ENCODE assay signal across 9 cellular contexts in genomic region chr5:124920909-124921666, GRCh38.
A peak's percentile ranks its signal among the peaks of the same experiment; 100 is the strongest.
DNase-seq lines count a peak whose midpoint lies in the region; ATAC-seq and TF ChIP-seq lines count a peak whose summit lies in the region.
"Had no signal": no experiment of that assay in that cellular context is flagged by ENCODE, and none has a peak within 500 bp of the region (broad histone marks: within the 10 kb centered on the region; RNA-seq: fewer than 3 reads in every experiment).

No MANE protein-coding gene starts in this region.

- CTCF ChIA-PET in MCF 10A (lab: Yijun Ruan, JAX): interaction anchor here (0.6 to 0.7 kb wide), 3 partner anchors 208 to 1611 kb away, joined by 3 to 4 read pairs (median 3); no protein-coding TSS in a partner anchor

- intact Hi-C loops in MCF 10A (cut with micrococcal nuclease): no loop called here

- H3K9me3 ChIP-seq in GM23248 (ENCODE audit: low read depth): no peaks in the 10 kb centered on the region

- 83 to 84% methylated on average over 9 of the region's 9 CpGs for WGBS in GM23248 (ENCODE audit: low coverage in 1 of 2, low lambda C conversion rate in 2 of 2, missing lambda C conversion rate in 2 of 2), 2 experiments

- H3K36me3 Mint-ChIP-seq in MCF 10A (ENCODE audit: insufficient read depth, unreplicated experiment): no peaks in the 10 kb centered on the region

- H3K4me1 ChIP-seq in GM23248 (ENCODE audit: insufficient read depth): no peaks in the 10 kb centered on the region

- POLR2A ChIA-PET in MCF 10A (lab: Yijun Ruan, JAX): interaction anchor here (0.5 to 0.7 kb wide), 2 partner anchors 33 to 135 kb away, joined by 3 to 4 read pairs; no protein-coding TSS in a partner anchor

- no peaks in the 10 kb centered on the region for H3K36me3 ChIP-seq in GM23248 (ENCODE audit: low read depth)

- no peak overlapping the region for H3K4me2 ChIP-seq in GM23248 (ENCODE audit: unreplicated experiment)

- no peaks in the 10 kb centered on the region for H3K27me3 ChIP-seq in GM23248 (replicated peaks; ENCODE audit: insufficient read depth)

- peak; percentile 40 for DNase-seq in NCI-H748 (lab: John Stamatoyannopoulos, UW; ENCODE audit: unreplicated experiment)
- DNase-seq in NCI-H748 treated with DMSO at 0.1 percent for 48 hours (lab: John Stamatoyannopoulos, UW): no peak
- peak; percentile 1 for DNase-seq in NCI-H345 treated with DMSO at 0.1 percent for 48 hours (lab: John Stamatoyannopoulos, UW; ENCODE audit: unreplicated experiment)
- peak in 9 of 49 donors; percentile 1 to 32 (median 13) for DNase-seq in substantia nigra (lab: John Stamatoyannopoulos, UW)
- no peak for DNase-seq in NCI-H1105 (lab: John Stamatoyannopoulos, UW)
- DNase-seq in GM23248: no peak
- DNase-seq in MCF 10A (ENCODE audit: unreplicated experiment): no peak
- DNase-seq: T-helper 1 cell had no signal

- no peaks in the 10 kb centered on the region for H4K20me1 ChIP-seq in GM23248 (ENCODE audit: insufficient read depth)

- no peaks in the 10 kb centered on the region for H3K4me1 Mint-ChIP-seq in MCF 10A (ENCODE audit: insufficient read depth, unreplicated experiment)

- no peaks in the 10 kb centered on the region for H3F3A ChIP-seq in GM23248 (ENCODE audit: insufficient read depth)

- BruUV-seq in MCF 10A (replicated peaks; lab: Mats Ljungman, UMichigan): no TSS peak

- no peak overlapping the region for H3K4me3 Mint-ChIP-seq in MCF 10A (ENCODE audit: unreplicated experiment)

- no peaks in the 10 kb centered on the region for H3K79me2 ChIP-seq in GM23248 (ENCODE audit: insufficient read depth)

- H3K9me2 ChIP-seq in GM23248 (ENCODE audit: insufficient read depth): no peaks in the 10 kb centered on the region

- in situ Hi-C loops in GM23248 (cut with MboI): no loop called here

- no peak overlapping the region for H3K9ac ChIP-seq in GM23248

- H3K27me3 Mint-ChIP-seq in MCF 10A (ENCODE audit: insufficient read depth, unreplicated experiment): no peaks in the 10 kb centered on the region

- H3K9me3 Mint-ChIP-seq in MCF 10A (ENCODE audit: unreplicated experiment): peaks cover 8% of the 10 kb centered on the region

- H3K27ac ChIP-seq in substantia nigra (ENCODE audit: low read depth, low read length, poor library complexity, severe bottlenecking) (peak overlapping the region; percentile 87), GM23248 (no peak overlapping the region)

- H3K4me3 ChIP-seq in GM23248: no peak overlapping the region

- ATAC-seq in HG02885 (IDR thresholded peaks at IDR 0.05; ENCODE audit: poor library complexity, unreplicated experiment): peak; percentile 88

- no peak overlapping the region for H3K27ac Mint-ChIP-seq in MCF 10A (ENCODE audit: low read depth, unreplicated experiment)

- H2AFZ ChIP-seq in GM23248: no peak overlapping the region

- no peak for TF ChIP-seq CTCF in MCF 10A (IDR thresholded peaks at IDR 0.05; ENCODE audit: unreplicated experiment)

Comparison
In these comparisons a context has a peak if more than half of its experiments do, and no peak if none do; other contexts are left out.
1. DNase-seq: peak in NCI-H748 (single experiment) and NCI-H345 treated with DMSO at 0.1 percent for 48 hours (single experiment); none in NCI-H748 treated with DMSO at 0.1 percent for 48 hours (single experiment), NCI-H1105 (single experiment), GM23248 (single experiment) and MCF 10A (single experiment).